22 cellular contexts compared by ENCODE assay signal in the genomic region with DNA sequence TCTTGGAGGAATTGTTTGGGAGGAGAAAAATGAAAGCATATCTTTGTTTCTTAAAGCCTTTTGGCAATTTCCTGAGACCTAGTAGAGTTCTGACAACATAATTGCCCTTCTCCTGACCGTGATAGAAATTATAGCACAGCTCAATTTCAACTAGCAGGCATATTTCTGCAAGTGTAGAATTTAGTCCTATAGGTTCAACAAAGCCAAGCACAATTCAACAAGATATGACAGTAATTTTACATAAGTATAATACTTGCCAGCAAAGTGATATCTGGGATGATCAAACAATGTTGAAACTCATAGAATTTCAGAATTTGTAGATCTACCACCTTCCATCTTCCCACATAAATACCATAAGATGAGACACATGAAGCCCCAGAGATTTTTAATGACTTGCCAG.
A peak's percentile ranks its signal among the peaks of the same experiment; 100 is the strongest.
DNase-seq lines count a peak whose midpoint lies in the region; ATAC-seq lines count a peak whose summit lies in the region.
"Had no signal": no experiment of that assay in that cellular context is flagged by ENCODE, and none has a peak within 500 bp of the region (broad histone marks: within the 10 kb centered on the region; RNA-seq: fewer than 3 reads in every experiment).

No MANE protein-coding gene starts in this region.

- H4K91ac ChIP-seq in mesenchymal stem cell (ENCODE audit: low read length) = no peak overlapping the region

- H4K8ac ChIP-seq in mesenchymal stem cell (ENCODE audit: low read length) = no peak overlapping the region

- DNase-seq in NCI-H2227 (lab: John Stamatoyannopoulos, UW; ENCODE audit: unreplicated experiment) (peak; percentile 15), NCI-H2227 treated with DMSO at 0.1 percent for 48 hours (lab: John Stamatoyannopoulos, UW) (no peak), mesenchymal stem cell (no peak)
- DNase-seq: ACHN; BE2C; C1 segment of cervical spinal cord; CD4-positive, alpha-beta memory T cell; CD4-positive, CD25-positive, alpha-beta regulatory T cell; CD8-positive, alpha-beta memory T cell; COR-L47; DMS 273 treated with DMSO at 0.1 percent for 48 hours; DMS153; DMS53; DMS79; DND-41; EL; GDM1 had no signal

- H3K18ac ChIP-seq in mesenchymal stem cell (ENCODE audit: low read depth in 1 of 2, low read length in 2 of 2) = no peak overlapping the region

- H3K4me1 ChIP-seq in mesenchymal stem cell (ENCODE audit: control insufficient read depth, insufficient read depth, low read depth, low read length) = no peaks in the 10 kb centered on the region
- H3K4me1 ChIP-seq: BE2C had no signal

- H3K9ac ChIP-seq in mesenchymal stem cell (ENCODE audit: low read length) = no peak overlapping the region
- H3K9ac ChIP-seq: BLaER1 had no signal

- no peak overlapping the region for H3K23ac ChIP-seq in mesenchymal stem cell (ENCODE audit: low read length in 2 of 2)

- H3K14ac ChIP-seq in mesenchymal stem cell (ENCODE audit: low read length in 2 of 2) = no peak overlapping the region

- WGBS in mesenchymal stem cell = 71% methylated on average over 1 of the region's 1 CpG

- H2BK5ac ChIP-seq in mesenchymal stem cell (ENCODE audit: low read depth, low read length, poor library complexity, severe bottlenecking) = peak overlapping the region; percentile 24

- no peak overlapping the region for H3K27ac ChIP-seq in mesenchymal stem cell (ENCODE audit: low read length, poor library complexity, severe bottlenecking)
- H3K27ac ChIP-seq: 22Rv1, BLaER1 had no signal

- H3K27me3 ChIP-seq in mesenchymal stem cell (ENCODE audit: control insufficient read depth in 1 of 2, insufficient read depth in 1 of 2, low read length in 2 of 2) = no peaks in the 10 kb centered on the region
- H3K27me3 ChIP-seq: BE2C, BLaER1 had no signal

- H3K36me3 ChIP-seq in mesenchymal stem cell (ENCODE audit: control insufficient read depth in 1 of 2, insufficient read depth in 2 of 2, low read depth in 1 of 2, low read length in 2 of 2) = peaks cover 4 to 7% of the 10 kb centered on the region in 2 experiments
- H3K36me3 ChIP-seq: BE2C, BLaER1 had no signal

- no peak overlapping the region for H2AK5ac ChIP-seq in mesenchymal stem cell (ENCODE audit: low read length, severe bottlenecking)

- no peaks in the 10 kb centered on the region for H3K79me1 ChIP-seq in mesenchymal stem cell (replicated peaks; ENCODE audit: low read length, poor library complexity, severe bottlenecking)

- no peak overlapping the region for H3K4me3 ChIP-seq in mesenchymal stem cell (ENCODE audit: insufficient read depth in 1 of 2, low read depth in 1 of 2, low read length in 2 of 2)
- H3K4me3 ChIP-seq: BLaER1, GM12878 had no signal

- no peak overlapping the region for H3K4me2 ChIP-seq in mesenchymal stem cell (ENCODE audit: low read length, poor library complexity, severe bottlenecking)
- H3K4me2 ChIP-seq: BLaER1 had no signal

- no peaks in the 10 kb centered on the region for H3K9me3 ChIP-seq in mesenchymal stem cell (ENCODE audit: control insufficient read depth, low read length)
- H3K9me3 ChIP-seq: BE2C, BLaER1 had no signal

- no peak overlapping the region for H2BK12ac ChIP-seq in mesenchymal stem cell (ENCODE audit: low read length in 2 of 2)

- no peak overlapping the region for H2BK120ac ChIP-seq in mesenchymal stem cell (ENCODE audit: low read depth, low read length)

- no peak overlapping the region for H2BK15ac ChIP-seq in mesenchymal stem cell (ENCODE audit: low read depth, poor library complexity, severe bottlenecking)

- no peak overlapping the region for H2AFZ ChIP-seq in mesenchymal stem cell (ENCODE audit: low read depth, low read length)

- ATAC-seq in GM21360 (IDR thresholded peaks at IDR 0.05; ENCODE audit: unreplicated experiment) (no peak), HG02852 (IDR thresholded peaks at IDR 0.05; ENCODE audit: unreplicated experiment) (no peak)
- ATAC-seq: GM12878 had no signal

- H3K4ac ChIP-seq in mesenchymal stem cell (ENCODE audit: low read depth in 1 of 2, low read length in 2 of 2) = no peak overlapping the region
